1 cellular context compared by ENCODE assay signal in the genomic region with DNA sequence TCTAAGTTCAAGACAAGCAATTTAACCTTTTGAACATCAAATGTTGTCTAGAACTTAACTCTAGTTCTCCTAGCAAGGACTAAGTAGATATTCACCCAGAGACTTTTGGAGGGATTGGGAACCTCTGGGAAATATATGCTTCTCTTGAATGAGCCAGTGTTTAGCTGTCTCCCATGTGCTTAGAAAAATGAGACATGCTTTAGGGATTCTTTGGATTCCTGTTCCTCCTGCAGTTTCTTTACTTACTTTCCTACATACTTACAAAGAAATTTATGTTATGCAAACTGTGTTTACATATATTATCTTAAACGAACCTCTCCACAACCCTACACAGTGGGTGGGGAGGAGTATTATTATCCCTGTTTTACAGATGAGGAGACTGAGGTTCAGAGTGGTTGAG.
TF ChIP-seq lines count a peak whose summit lies in the region.

No MANE protein-coding gene starts in this region.

TF ChIP-seq in HepG2, 621 proteins besides CTCF, POLR2A, EP300 and RAD21:
- TF ChIP-seq, protein P1, sequence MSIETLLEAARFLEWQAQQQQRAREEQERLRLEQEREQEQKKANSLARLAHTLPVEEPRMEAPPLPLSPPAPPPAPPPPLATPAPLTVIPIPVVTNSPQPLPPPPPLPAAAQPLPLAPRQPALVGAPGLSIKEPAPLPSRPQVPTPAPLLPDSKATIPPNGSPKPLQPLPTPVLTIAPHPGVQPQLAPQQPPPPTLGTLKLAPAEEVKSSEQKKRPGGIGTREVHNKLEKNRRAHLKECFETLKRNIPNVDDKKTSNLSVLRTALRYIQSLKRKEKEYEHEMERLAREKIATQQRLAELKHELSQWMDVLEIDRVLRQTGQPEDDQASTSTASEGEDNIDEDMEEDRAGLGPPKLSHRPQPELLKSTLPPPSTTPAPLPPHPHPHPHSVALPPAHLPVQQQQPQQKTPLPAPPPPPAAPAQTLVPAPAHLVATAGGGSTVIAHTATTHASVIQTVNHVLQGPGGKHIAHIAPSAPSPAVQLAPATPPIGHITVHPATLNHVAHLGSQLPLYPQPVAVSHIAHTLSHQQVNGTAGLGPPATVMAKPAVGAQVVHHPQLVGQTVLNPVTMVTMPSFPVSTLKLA (IDR thresholded peaks at IDR 0.05) = peak; percentile 60
- TF ChIP-seq, protein P2, sequence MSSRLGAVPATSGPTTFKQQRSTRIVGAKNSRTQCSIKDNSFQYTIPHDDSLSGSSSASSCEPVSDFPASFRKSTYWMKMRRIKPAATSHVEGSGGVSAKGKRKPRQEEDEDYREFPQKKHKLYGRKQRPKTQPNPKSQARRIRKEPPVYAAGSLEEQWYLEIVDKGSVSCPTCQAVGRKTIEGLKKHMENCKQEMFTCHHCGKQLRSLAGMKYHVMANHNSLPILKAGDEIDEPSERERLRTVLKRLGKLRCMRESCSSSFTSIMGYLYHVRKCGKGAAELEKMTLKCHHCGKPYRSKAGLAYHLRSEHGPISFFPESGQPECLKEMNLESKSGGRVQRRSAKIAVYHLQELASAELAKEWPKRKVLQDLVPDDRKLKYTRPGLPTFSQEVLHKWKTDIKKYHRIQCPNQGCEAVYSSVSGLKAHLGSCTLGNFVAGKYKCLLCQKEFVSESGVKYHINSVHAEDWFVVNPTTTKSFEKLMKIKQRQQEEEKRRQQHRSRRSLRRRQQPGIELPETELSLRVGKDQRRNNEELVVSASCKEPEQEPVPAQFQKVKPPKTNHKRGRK (CRISPR knock-in tag; IDR thresholded peaks at IDR 0.05) = no peak
TF ChIP-seq in HepG2: peak in this region for 1.
